22 cellular contexts compared by ENCODE assay signal in the genomic region with DNA sequence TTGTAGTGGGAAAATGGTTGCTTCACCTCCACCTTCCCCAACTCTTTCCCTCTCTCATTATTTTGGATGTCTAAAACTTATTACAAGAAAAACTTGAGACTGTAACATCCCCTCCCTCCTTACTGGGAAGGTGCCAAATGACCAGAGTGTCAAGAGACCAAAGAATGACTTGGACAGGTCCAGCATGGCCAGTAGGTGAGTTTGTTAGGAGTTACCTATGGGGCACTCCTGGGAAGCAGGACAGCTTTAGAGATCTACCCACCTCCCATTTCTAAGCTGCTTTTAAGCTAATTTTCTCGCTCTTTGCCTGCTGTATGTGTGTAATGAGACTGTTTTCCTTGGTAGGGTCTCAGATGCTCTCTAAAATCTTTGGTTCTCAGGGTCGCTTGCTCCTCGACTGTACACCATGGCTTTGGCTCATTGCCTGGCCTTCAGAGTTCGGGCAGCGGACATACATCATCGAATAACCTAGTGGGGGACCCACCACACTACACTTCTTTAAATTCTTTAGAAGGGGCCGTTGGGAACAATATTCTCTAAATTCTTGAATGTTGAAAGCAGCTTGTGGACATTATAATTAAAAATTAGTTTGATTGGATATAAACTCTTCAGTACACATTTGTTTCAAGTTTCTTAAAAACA. TPM values are rescaled to one million over a fixed set of nuclear protein-coding genes. Genes with fewer than 3 reads are reported as not detected.
DNase-seq lines count a peak whose midpoint lies in the region; ATAC-seq and TF ChIP-seq lines count a peak whose summit lies in the region.
"Had no signal": no experiment of that assay in that cellular context is flagged by ENCODE, and none has a peak within 500 bp of the region (broad histone marks: within the 10 kb centered on the region; RNA-seq: fewer than 3 reads in every experiment).

No MANE protein-coding gene starts in this region.

- H3K9me3 ChIP-seq in CD4-positive, CD25-positive, alpha-beta regulatory T cell (ENCODE audit: control insufficient read depth in 2 of 2, low read length in 2 of 2): no peaks in the 10 kb centered on the region
- no peaks in the 10 kb centered on the region for H3K9me3 ChIP-seq in CD8-positive, alpha-beta T cell (ENCODE audit: low read length)
- H3K9me3 ChIP-seq in HAP-1: no peaks in the 10 kb centered on the region
- H3K9me3 ChIP-seq: SJSA1 had no signal

- in situ Hi-C loops in HAP-1 (cut with MboI; ENCODE audit: low sequenced_read_pairs): no loop called here

- POLR2A ChIA-PET in CD8-positive, alpha-beta T cell (lab: Charles Lee): no interaction called here
- POLR2A ChIA-PET in activated CD8-positive, alpha-beta T cell treated with anti-CD3 and anti-CD28 coated beads for 36 hours (lab: Charles Lee): interaction anchor here (0.7 kb wide), 2 partner anchors 9 to 269 kb away, joined by 3 read pairs; no protein-coding TSS in a partner anchor

- H3K36me3 Mint-ChIP-seq in CD4-positive, CD25-positive, alpha-beta regulatory T cell: peaks cover 26% of the 10 kb centered on the region
- peaks cover 57% of the 10 kb centered on the region for H3K36me3 Mint-ChIP-seq in CD8-positive, alpha-beta T cell
- no peaks in the 10 kb centered on the region for H3K36me3 Mint-ChIP-seq in glutamatergic neuron (ENCODE audit: unreplicated experiment)
- H3K36me3 Mint-ChIP-seq in activated CD8-positive, alpha-beta T cell treated with anti-CD3 and anti-CD28 coated beads for 36 hours (ENCODE audit: low read depth): peaks cover 13% of the 10 kb centered on the region

- H3K27ac Mint-ChIP-seq in CD4-positive, CD25-positive, alpha-beta regulatory T cell: peak overlapping the region in 2 of 3 donors; percentile 59 to 65
- peak overlapping the region; percentile 64 for H3K27ac Mint-ChIP-seq in CD8-positive, alpha-beta T cell
- H3K27ac Mint-ChIP-seq in glutamatergic neuron (ENCODE audit: unreplicated experiment): no peak overlapping the region
- no peak overlapping the region for H3K27ac Mint-ChIP-seq in activated CD8-positive, alpha-beta T cell treated with anti-CD3 and anti-CD28 coated beads for 36 hours
- H3K27ac Mint-ChIP-seq: B cell had no signal

- no peak for DNase-seq in CD4-positive, CD25-positive, alpha-beta regulatory T cell
- no peak for DNase-seq in CD8-positive, alpha-beta T cell
- DNase-seq in NAMALWA (ENCODE audit: low spot score): peak; percentile 25
- no peak for DNase-seq in glutamatergic neuron
- DNase-seq in activated CD8-positive, alpha-beta T cell treated with anti-CD3 and anti-CD28 coated beads for 36 hours: no peak
- no peak for DNase-seq in head of caudate nucleus
- DNase-seq in HAP-1 (ENCODE audit: low spot score in 2 of 2): no peak
- DNase-seq: DMS53, NCI-H1092, NCI-H1417 treated with DMSO at 0.1 percent for 48 hours, NCI-H1694 treated with DMSO at 0.1 percent for 48 hours, NCI-H2081, NCI-H2227 treated with DMSO at 0.1 percent for 48 hours, NCI-H526 treated with DMSO at 0.1 percent for 48 hours, Right ventricle myocardium superior, RPMI8226 had no signal

- H3K27me3 ChIP-seq in CD4-positive, CD25-positive, alpha-beta regulatory T cell (ENCODE audit: control insufficient read depth, insufficient read depth, low read length): no peaks in the 10 kb centered on the region
- H3K27me3 ChIP-seq in CD8-positive, alpha-beta T cell (ENCODE audit: insufficient read depth, low read length): no peaks in the 10 kb centered on the region
- H3K27me3 ChIP-seq in HAP-1 (ENCODE audit: low read depth): no peaks in the 10 kb centered on the region
- H3K27me3 ChIP-seq: SJSA1 had no signal

- no peak for TF ChIP-seq CTCF in CD8-positive, alpha-beta T cell (IDR thresholded peaks at IDR 0.05)
- peak; percentile 19 for TF ChIP-seq CTCF in glutamatergic neuron (IDR thresholded peaks at IDR 0.05; ENCODE audit: partially characterized antibody, unreplicated experiment)
- TF ChIP-seq CTCF in activated CD8-positive, alpha-beta T cell treated with anti-CD3 and anti-CD28 coated beads for 36 hours (IDR thresholded peaks at IDR 0.05): no peak

- no peak overlapping the region for H3K4me3 Mint-ChIP-seq in CD4-positive, CD25-positive, alpha-beta regulatory T cell
- H3K4me3 Mint-ChIP-seq in CD8-positive, alpha-beta T cell: no peak overlapping the region
- H3K4me3 Mint-ChIP-seq in glutamatergic neuron (ENCODE audit: unreplicated experiment): no peak overlapping the region
- no peak overlapping the region for H3K4me3 Mint-ChIP-seq in activated CD8-positive, alpha-beta T cell treated with anti-CD3 and anti-CD28 coated beads for 36 hours
- H3K4me3 Mint-ChIP-seq: B cell, IgD-negative memory B cell had no signal

- no peaks in the 10 kb centered on the region for H3K9me3 Mint-ChIP-seq in CD4-positive, CD25-positive, alpha-beta regulatory T cell
- no peaks in the 10 kb centered on the region for H3K9me3 Mint-ChIP-seq in CD8-positive, alpha-beta T cell
- no peaks in the 10 kb centered on the region for H3K9me3 Mint-ChIP-seq in glutamatergic neuron (ENCODE audit: unreplicated experiment)
- no peaks in the 10 kb centered on the region for H3K9me3 Mint-ChIP-seq in activated CD8-positive, alpha-beta T cell treated with anti-CD3 and anti-CD28 coated beads for 36 hours
- H3K9me3 Mint-ChIP-seq: IgD-negative memory B cell had no signal

- no peak for ATAC-seq in CD4-positive, CD25-positive, alpha-beta regulatory T cell (ENCODE audit: low read depth in 2 of 2)
- no peak for ATAC-seq in CD8-positive, alpha-beta T cell
- ATAC-seq in activated CD8-positive, alpha-beta T cell treated with anti-CD3 and anti-CD28 coated beads for 36 hours: no peak
- ATAC-seq in GM18867 (IDR thresholded peaks at IDR 0.05; ENCODE audit: unreplicated experiment): no peak

- H3K27ac ChIP-seq in CD4-positive, CD25-positive, alpha-beta regulatory T cell (ENCODE audit: insufficient read depth, low read length, poor library complexity, severe bottlenecking): no peak overlapping the region
- no peak overlapping the region for H3K27ac ChIP-seq in CD8-positive, alpha-beta T cell (ENCODE audit: low read depth, low read length)
- H3K27ac ChIP-seq: C4-2B, SJSA1 had no signal

- H3K4me1 ChIP-seq in CD4-positive, CD25-positive, alpha-beta regulatory T cell (ENCODE audit: control insufficient read depth, insufficient read depth, low read length, poor library complexity, severe bottlenecking): no peaks in the 10 kb centered on the region
- H3K4me1 ChIP-seq in CD8-positive, alpha-beta T cell (ENCODE audit: insufficient read depth, low read length): no peaks in the 10 kb centered on the region
- H3K4me1 ChIP-seq in HAP-1: no peaks in the 10 kb centered on the region
- H3K4me1 ChIP-seq: SJSA1 had no signal

- H3K4me3 ChIP-seq in CD4-positive, CD25-positive, alpha-beta regulatory T cell (ENCODE audit: low read depth, low read length): no peak overlapping the region
- no peak overlapping the region for H3K4me3 ChIP-seq in CD8-positive, alpha-beta T cell (ENCODE audit: low read depth, low read length)
- no peak overlapping the region for H3K4me3 ChIP-seq in HAP-1
- H3K4me3 ChIP-seq: SJSA1 had no signal

- CTCF ChIA-PET in CD8-positive, alpha-beta T cell (lab: Charles Lee): no interaction called here
- CTCF ChIA-PET in activated CD8-positive, alpha-beta T cell treated with anti-CD3 and anti-CD28 coated beads for 36 hours (lab: Charles Lee): interaction anchor here (1.0 kb wide), 1 partner anchor 9 kb away, joined by 3 read pairs; no protein-coding TSS in a partner anchor

- H3K27me3 Mint-ChIP-seq in CD4-positive, CD25-positive, alpha-beta regulatory T cell: no peaks in the 10 kb centered on the region
- no peaks in the 10 kb centered on the region for H3K27me3 Mint-ChIP-seq in CD8-positive, alpha-beta T cell (ENCODE audit: low read depth)
- no peaks in the 10 kb centered on the region for H3K27me3 Mint-ChIP-seq in glutamatergic neuron (ENCODE audit: unreplicated experiment)
- no peaks in the 10 kb centered on the region for H3K27me3 Mint-ChIP-seq in activated CD8-positive, alpha-beta T cell treated with anti-CD3 and anti-CD28 coated beads for 36 hours
- H3K27me3 Mint-ChIP-seq: B cell, IgD-negative memory B cell had no signal

- H3K36me3 ChIP-seq in CD4-positive, CD25-positive, alpha-beta regulatory T cell (ENCODE audit: control insufficient read depth, insufficient read depth, low read length): peaks cover 20% of the 10 kb centered on the region
- H3K36me3 ChIP-seq in CD8-positive, alpha-beta T cell (ENCODE audit: insufficient read depth, low read length): peaks cover 11% of the 10 kb centered on the region
- 0 out of 2 replicates have a peak, but pooled peaks cover 9% of the 10 kb centered on the region for H3K36me3 ChIP-seq in HAP-1 (replicated peaks)

- intact Hi-C loops in CD8-positive, alpha-beta T cell (cut with DNase I, micrococcal nuclease): no loop called here
- intact Hi-C loops in activated CD8-positive, alpha-beta T cell treated with anti-CD3 and anti-CD28 coated beads for 36 hours (cut with micrococcal nuclease): no loop called here
- intact Hi-C loops in head of caudate nucleus (cut with DNase I): no loop called here

- peaks cover 0 to 6% (median 6%) of the 10 kb centered on the region in 4 donors for H3K4me1 Mint-ChIP-seq in CD4-positive, CD25-positive, alpha-beta regulatory T cell
- H3K4me1 Mint-ChIP-seq in CD8-positive, alpha-beta T cell (ENCODE audit: low read depth): no peaks in the 10 kb centered on the region
- no peaks in the 10 kb centered on the region for H3K4me1 Mint-ChIP-seq in glutamatergic neuron (ENCODE audit: low read depth, unreplicated experiment)
- H3K4me1 Mint-ChIP-seq in activated CD8-positive, alpha-beta T cell treated with anti-CD3 and anti-CD28 coated beads for 36 hours (ENCODE audit: low read depth): no peaks in the 10 kb centered on the region
- H3K4me1 Mint-ChIP-seq: B cell had no signal

RNA-seq across cellular contexts. Expression of gene SLC30A6, which starts 45.2 kb away (rescaled TPM):
- total RNA-seq in CD4-positive, CD25-positive, alpha-beta regulatory T cell: 9.3 TPM
- 10 to 100 TPM; 15.5 to 17.8 (median 16.9) TPM for polyA plus RNA-seq in CD4-positive, CD25-positive, alpha-beta regulatory T cell
- 1 to 10 TPM; 3.9 to 4.5 TPM for total RNA-seq in CD8-positive, alpha-beta T cell
- 22.2 TPM for total RNA-seq in glutamatergic neuron (ENCODE audit: unreplicated experiment)
- 10 to 100 TPM; 18.5 to 19.7 TPM for total RNA-seq in activated CD8-positive, alpha-beta T cell treated with anti-CD3 and anti-CD28 coated beads for 36 hours

RNA-seq across cellular contexts. Expression of gene NLRC4, which starts 53.8 kb away (rescaled TPM):
- total RNA-seq in CD4-positive, CD25-positive, alpha-beta regulatory T cell: not detected
- polyA plus RNA-seq in CD4-positive, CD25-positive, alpha-beta regulatory T cell: under 1 TPM in 1 of 4 donors, not detected in 3; 0.16 TPM
- total RNA-seq in CD8-positive, alpha-beta T cell: not detected
- total RNA-seq in glutamatergic neuron (ENCODE audit: unreplicated experiment): not detected
- total RNA-seq in activated CD8-positive, alpha-beta T cell treated with anti-CD3 and anti-CD28 coated beads for 36 hours: not detected
- total RNA-seq: Daoy, SJSA1 had no signal

Comparison
In these comparisons a context has a peak if more than half of its experiments do, and no peak if none do; other contexts are left out.
1. H3K27ac Mint-ChIP-seq: peak in CD4-positive, CD25-positive, alpha-beta regulatory T cell (2 of 3) and CD8-positive, alpha-beta T cell (single experiment); none in glutamatergic neuron (single experiment) and activated CD8-positive, alpha-beta T cell treated with anti-CD3 and anti-CD28 coated beads for 36 hours (single experiment).